In genomic region chr11:59756845-59757244, GRCh38 we compare ENCODE assay signal across 8 cellular contexts. TPM values are rescaled to one million over a fixed set of nuclear protein-coding genes. Genes with fewer than 3 reads are reported as not detected.
DNase-seq lines count a peak whose midpoint lies in the region; ATAC-seq, FAIRE-seq and TF ChIP-seq lines count a peak whose summit lies in the region.

No MANE protein-coding gene starts in this region.

- no peak for TF ChIP-seq POLR2A in suprapubic skin (IDR thresholded peaks at IDR 0.05)
- no peak for TF ChIP-seq POLR2A in H54 (IDR thresholded peaks at IDR 0.05; ENCODE audit: low read depth, low read length)

- no peak for FAIRE-seq in H54 (lab: Jason Lieb, UNC)

- no peak overlapping the region for H3K27ac Mint-ChIP-seq in activated CD4-positive, alpha-beta memory T cell treated with anti-CD3 and anti-CD28 coated beads for 36 hours

- H3K9ac ChIP-seq in iPS-15b (ENCODE audit: low read depth, low read length): no peak overlapping the region

- peak overlapping the region; percentile 95 for H3K27ac ChIP-seq in C4-2B
- peak overlapping the region; percentile 95 for H3K27ac ChIP-seq in suprapubic skin

- intact Hi-C loops in activated CD4-positive, alpha-beta memory T cell treated with anti-CD3 and anti-CD28 coated beads for 36 hours (cut with micrococcal nuclease): loop anchor here (1.0 kb wide), 1 partner anchor 15 kb away; no protein-coding TSS in a partner anchor

- no peaks in the 10 kb centered on the region for H3K9me3 ChIP-seq in iPS-15b (ENCODE audit: control insufficient read depth, insufficient read depth, low read length)
- H3K9me3 ChIP-seq in suprapubic skin: no peaks in the 10 kb centered on the region

- POLR2A ChIA-PET in activated CD4-positive, alpha-beta memory T cell treated with anti-CD3 and anti-CD28 coated beads for 36 hours (lab: Charles Lee): no interaction called here

- H3K27me3 Mint-ChIP-seq in activated CD4-positive, alpha-beta memory T cell treated with anti-CD3 and anti-CD28 coated beads for 36 hours: no peaks in the 10 kb centered on the region

- CTCF ChIA-PET in activated CD4-positive, alpha-beta memory T cell treated with anti-CD3 and anti-CD28 coated beads for 36 hours (lab: Charles Lee): interaction anchor here (1.0 to 7.6 kb wide), 4 partner anchors 28 to 88 kb away, joined by 3 to 132 read pairs (median 13); partner anchors contain the start of gene PATL1

- no peaks in the 10 kb centered on the region for H3K9me3 Mint-ChIP-seq in activated CD4-positive, alpha-beta memory T cell treated with anti-CD3 and anti-CD28 coated beads for 36 hours

- WGBS in suprapubic skin: 22% methylated on average over 4 of the region's 4 CpGs

- H3K4me1 Mint-ChIP-seq in activated CD4-positive, alpha-beta memory T cell treated with anti-CD3 and anti-CD28 coated beads for 36 hours (ENCODE audit: low read depth): peaks cover 17% of the 10 kb centered on the region

- peaks cover 2% of the 10 kb centered on the region for H3K27me3 ChIP-seq in iPS-15b (ENCODE audit: control insufficient read depth, insufficient read depth, low read length)
- H3K27me3 ChIP-seq in suprapubic skin: no peaks in the 10 kb centered on the region

- H3K36me3 Mint-ChIP-seq in activated CD4-positive, alpha-beta memory T cell treated with anti-CD3 and anti-CD28 coated beads for 36 hours: no peaks in the 10 kb centered on the region

- peak overlapping the region; percentile 76 for H3K4me3 Mint-ChIP-seq in activated CD4-positive, alpha-beta memory T cell treated with anti-CD3 and anti-CD28 coated beads for 36 hours

- peak; percentile 43 for ATAC-seq in HG02938 (IDR thresholded peaks at IDR 0.05; ENCODE audit: unreplicated experiment)
- no peak for ATAC-seq in GM18858 (IDR thresholded peaks at IDR 0.05; ENCODE audit: unreplicated experiment)

- peaks cover 11% of the 10 kb centered on the region for H3K4me1 ChIP-seq in iPS-15b (ENCODE audit: control insufficient read depth, insufficient read depth, low read length)
- peaks cover 40% of the 10 kb centered on the region for H3K4me1 ChIP-seq in suprapubic skin

- DNase-seq in activated CD4-positive, alpha-beta memory T cell treated with anti-CD3 and anti-CD28 coated beads for 36 hours: no peak
- DNase-seq in suprapubic skin (ENCODE audit: low spot score in 2 of 2) (no peak), H54 (ENCODE audit: insufficient read length, low spot score) (no peak)
- no peak for DNase-seq in stimulated activated CD4-positive, alpha-beta T cell treated with anti-CD3 and anti-CD28 coated beads, Interleukin-4, amount 100 ng/mL, for 1 hour

- peak overlapping the region; percentile 78 for H3K4me3 ChIP-seq in iPS-15b (ENCODE audit: low read depth, low read length)
- H3K4me3 ChIP-seq in suprapubic skin: peak overlapping the region; percentile 78

- no peaks in the 10 kb centered on the region for H3K36me3 ChIP-seq in iPS-15b (ENCODE audit: control insufficient read depth, insufficient read depth, low read length)
- no peaks in the 10 kb centered on the region for H3K36me3 ChIP-seq in suprapubic skin

- no peak for TF ChIP-seq CTCF in C4-2B (conservative IDR thresholded peaks at IDR 0.05)
- TF ChIP-seq CTCF in suprapubic skin (IDR thresholded peaks at IDR 0.05): no peak

- TF ChIP-seq EP300 in suprapubic skin (IDR thresholded peaks at IDR 0.05): no peak

RNA-seq across cellular contexts. Expression of gene STX3, which starts 1.7 kb away (rescaled TPM):
- total RNA-seq in activated CD4-positive, alpha-beta memory T cell treated with anti-CD3 and anti-CD28 coated beads for 36 hours: 10 to 100 TPM; 11.7 to 12.3 TPM
- 10 to 100 TPM; 24.1 to 48.2 (median 29.9) TPM for total RNA-seq in suprapubic skin

RNA-seq across cellular contexts. Expression of gene OR10V1, which starts 43.2 kb away (rescaled TPM):
- total RNA-seq in activated CD4-positive, alpha-beta memory T cell treated with anti-CD3 and anti-CD28 coated beads for 36 hours: not detected
- total RNA-seq in suprapubic skin: not detected

RNA-seq across cellular contexts. Expression of gene MRPL16, which starts 53.7 kb away (rescaled TPM):
- 10 to 100 TPM; 80.2 to 80.5 TPM for total RNA-seq in activated CD4-positive, alpha-beta memory T cell treated with anti-CD3 and anti-CD28 coated beads for 36 hours
- 10 to 100 TPM; 27.8 to 42.0 (median 32.4) TPM for total RNA-seq in suprapubic skin
